In the genomic region with DNA sequence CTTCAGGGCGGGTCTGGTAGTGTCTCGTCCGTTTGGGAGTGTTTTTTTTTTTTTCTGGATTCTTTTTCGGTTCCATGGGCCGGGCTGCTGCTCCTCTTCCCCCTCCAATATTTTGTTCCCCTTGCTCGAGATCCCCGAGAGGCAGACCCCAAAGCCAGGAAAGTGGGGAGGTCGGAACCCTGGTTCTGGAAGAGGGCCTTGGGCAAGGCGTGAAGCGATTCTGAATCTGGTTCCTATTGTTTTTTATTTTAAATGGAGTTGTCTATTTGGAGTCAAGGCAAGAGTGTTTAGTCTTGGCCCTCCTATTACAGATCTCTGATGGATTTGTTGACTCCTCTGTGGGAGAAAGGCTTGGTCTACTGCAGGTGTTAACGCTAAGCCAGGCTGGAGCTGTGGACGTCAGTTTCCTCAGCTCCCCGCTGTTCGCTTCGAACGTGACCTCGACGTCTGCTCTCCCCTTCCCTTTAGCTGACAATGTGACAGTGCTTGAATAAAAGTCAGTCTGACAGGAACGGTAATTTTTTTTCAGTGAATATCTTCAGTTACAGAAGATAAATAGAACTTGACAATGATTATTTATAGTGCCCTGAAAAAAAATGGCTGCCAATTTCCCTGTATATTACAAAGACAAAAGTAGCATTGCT, we compare ENCODE assay signal across 8 cellular contexts. TPM values are rescaled to one million over a fixed set of nuclear protein-coding genes. Genes with fewer than 3 reads are reported as not detected.
A peak's percentile ranks its signal among the peaks of the same experiment; 100 is the strongest.
DNase-seq lines count a peak whose midpoint lies in the region; ATAC-seq and TF ChIP-seq lines count a peak whose summit lies in the region.

No MANE protein-coding gene starts in this region.

- POLR2A ChIA-PET in A673 (lab: Charles Lee; ENCODE audit: low non-redundant PET): interaction anchor here (0.7 kb wide), 1 partner anchor 446 kb away, joined by 5 read pairs; no protein-coding TSS in a partner anchor

- peak overlapping the region; percentile 100 for H3K27ac Mint-ChIP-seq in activated T-helper 17 cell treated with anti-CD3 and anti-CD28 coated beads, Interleukin-2, amount 50 U/mL, for 72 hours

- peaks cover 5% of the 10 kb centered on the region for H3K4me1 ChIP-seq in A673 (ENCODE audit: insufficient read depth, low read length, poor library complexity, severe bottlenecking)
- peaks cover 9% of the 10 kb centered on the region for H3K4me1 ChIP-seq in neuron (ENCODE audit: insufficient read depth, low read length)
- H3K4me1 ChIP-seq in upper lobe of right lung: peaks cover 4% of the 10 kb centered on the region

- H3K4me3 ChIP-seq in A673 (ENCODE audit: low read depth, low read length, poor library complexity, severe bottlenecking) (peak overlapping the region; percentile 66), foreskin fibroblast (ENCODE audit: low read depth in 1 of 2, low read length in 2 of 2) (peak overlapping the region; percentile 86 to 94), neuron (ENCODE audit: low read length) (peak overlapping the region; percentile 74), upper lobe of right lung (peak overlapping the region; percentile 81)

- intact Hi-C loops in A673 (cut with micrococcal nuclease; ENCODE audit: unreplicated experiment): loop anchor here (5.0 kb wide), 1 partner anchor 550 kb away; no protein-coding TSS in a partner anchor
- intact Hi-C loops in upper lobe of right lung (cut with DNase I): no loop called here

- peak overlapping the region; percentile 97 for H3K27ac ChIP-seq in A673 (ENCODE audit: low read depth, low read length, poor library complexity, severe bottlenecking)
- peak overlapping the region; percentile 95 for H3K27ac ChIP-seq in upper lobe of right lung

- peaks cover 25% of the 10 kb centered on the region for H3K36me3 Mint-ChIP-seq in activated T-helper 17 cell treated with anti-CD3 and anti-CD28 coated beads, Interleukin-2, amount 50 U/mL, for 72 hours (ENCODE audit: low read depth)

- TF ChIP-seq CTCF in A673 (conservative IDR thresholded peaks at IDR 0.05; ENCODE audit: low read depth, low read length) (no peak), foreskin fibroblast (IDR thresholded peaks at IDR 0.05; ENCODE audit: low read depth, low read length) (no peak), upper lobe of right lung (IDR thresholded peaks at IDR 0.05) (no peak)

- CTCF ChIA-PET in A673 (lab: Charles Lee): no interaction called here

- DNase-seq in A673 (ENCODE audit: low spot score): peak; percentile 39
- peak; percentile 7 for DNase-seq in GM19238 (ENCODE audit: insufficient read length, low spot score)
- DNase-seq in NOMO-1 treated with dmso at 0.1 percent for 144 hours (lab: John Stamatoyannopoulos, UW; ENCODE audit: unreplicated experiment): peak; percentile 2
- DNase-seq in foreskin fibroblast: peak; percentile 9 to 49
- no peak for DNase-seq in upper lobe of right lung

- ATAC-seq in activated T-helper 17 cell treated with anti-CD3 and anti-CD28 coated beads, Interleukin-2, amount 50 U/mL, for 72 hours (replicated peaks): no peak
- no peak for ATAC-seq in upper lobe of right lung
- ATAC-seq in HG02840 (IDR thresholded peaks at IDR 0.05; ENCODE audit: low FRiP score, unreplicated experiment): no peak

- H3K4me3 Mint-ChIP-seq in activated T-helper 17 cell treated with anti-CD3 and anti-CD28 coated beads, Interleukin-2, amount 50 U/mL, for 72 hours: peak overlapping the region; percentile 99

- peak overlapping the region; percentile 91 for H2AFZ ChIP-seq in neuron (ENCODE audit: low read depth, low read length)

- no peaks in the 10 kb centered on the region for H3K27me3 Mint-ChIP-seq in activated T-helper 17 cell treated with anti-CD3 and anti-CD28 coated beads, Interleukin-2, amount 50 U/mL, for 72 hours

- H3K27me3 ChIP-seq in A673 (replicated peaks; ENCODE audit: insufficient read depth, low read depth, low read length, poor library complexity): no peaks in the 10 kb centered on the region
- no peaks in the 10 kb centered on the region for H3K27me3 ChIP-seq in neuron (ENCODE audit: insufficient read depth, low read length)
- no peaks in the 10 kb centered on the region for H3K27me3 ChIP-seq in upper lobe of right lung

- BruUV-seq in A673 (replicated peaks; lab: Mats Ljungman, UMichigan): TSS peak; percentile 95

- no peaks in the 10 kb centered on the region for H3K9me3 Mint-ChIP-seq in activated T-helper 17 cell treated with anti-CD3 and anti-CD28 coated beads, Interleukin-2, amount 50 U/mL, for 72 hours

- H3K9me3 ChIP-seq in A673 (ENCODE audit: low read depth, low read length, poor library complexity, severe bottlenecking) (no peaks in the 10 kb centered on the region), neuron (ENCODE audit: low read length) (no peaks in the 10 kb centered on the region), upper lobe of right lung (no peaks in the 10 kb centered on the region)

- H3K4me1 Mint-ChIP-seq in activated T-helper 17 cell treated with anti-CD3 and anti-CD28 coated beads, Interleukin-2, amount 50 U/mL, for 72 hours: no peaks in the 10 kb centered on the region

- H3K36me3 ChIP-seq in A673 (ENCODE audit: insufficient read depth, low read length, poor library complexity, severe bottlenecking) (no peaks in the 10 kb centered on the region), neuron (ENCODE audit: insufficient read depth, low read length) (peaks cover 3% of the 10 kb centered on the region), upper lobe of right lung (no peaks in the 10 kb centered on the region)

RNA-seq across cellular contexts. Expression of gene DNAJC27, which starts 0.7 kb away (rescaled TPM):
- 4.4 and 6.7 TPM in 2 replicates for total RNA-seq in A673 (2021)
- 1 to 10 TPM; 4.7 to 6.5 TPM for total RNA-seq in activated T-helper 17 cell treated with anti-CD3 and anti-CD28 coated beads, Interleukin-2, amount 50 U/mL, for 72 hours
- total RNA-seq in upper lobe of right lung: 7.5 TPM

RNA-seq across cellular contexts. Expression of gene ADCY3, which starts 52.4 kb away (rescaled TPM):
- total RNA-seq in A673 (2021) (37.3 and 42.2 TPM in 2 replicates), upper lobe of right lung (37.0 TPM)
- 100 to 1,000 TPM in 1 of 2 donors, 10 to 100 TPM in 1; 43.8 to 102 TPM for total RNA-seq in activated T-helper 17 cell treated with anti-CD3 and anti-CD28 coated beads, Interleukin-2, amount 50 U/mL, for 72 hours
